In genomic region chr11:86816251-86816726, GRCh38 we compare ENCODE assay signal across 1 cellular context.
TF ChIP-seq lines count a peak whose summit lies in the region.

No MANE protein-coding gene starts in this region.

TF ChIP-seq in HEK293, 187 proteins besides CTCF, POLR2A, EP300 and RAD21 (continued from another document):
- TF ChIP-seq PRDM2 (tag by site-specific recombination; IDR thresholded peaks at IDR 0.05; ENCODE audit: borderline replicate concordance) (no peak), ZNF670 (tag by site-specific recombination; IDR thresholded peaks at IDR 0.05; ENCODE audit: low read depth) (no peak)
